Comparison of ENCODE assay signal across 16 cellular contexts in the genomic region with DNA sequence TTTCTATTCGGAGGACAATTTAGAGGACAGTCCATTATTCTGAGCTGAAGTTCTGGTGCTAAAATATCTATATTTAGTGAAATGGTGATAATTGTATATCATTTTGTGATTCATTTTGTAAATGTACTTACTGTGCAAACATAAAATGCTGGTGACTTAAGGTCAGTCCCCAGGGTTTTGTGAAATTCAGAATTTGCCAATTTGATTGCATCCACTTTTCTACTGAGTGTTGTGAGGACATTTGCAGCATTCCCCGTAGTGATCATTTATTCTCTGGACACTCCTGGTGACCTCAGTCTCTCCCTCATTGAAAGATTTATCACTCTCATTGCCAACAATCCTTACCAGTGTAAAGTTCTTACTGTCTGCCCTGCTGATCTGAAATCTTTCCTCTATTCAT.
"Had no signal": no experiment of that assay in that cellular context is flagged by ENCODE, and none has a peak within 500 bp of the region (broad histone marks: within the 10 kb centered on the region; RNA-seq: fewer than 3 reads in every experiment).

No MANE protein-coding gene starts in this region.

- H3K27me3 ChIP-seq: esophagus squamous epithelium, heart left ventricle, left lung, neural progenitor cell, ovary, right atrium auricular region, tibial artery, upper lobe of left lung, vagina had no signal

- DNase-seq: esophagus squamous epithelium; heart left ventricle; hypothalamus; kidney glomerular epithelial cell; left lung; lower lobe of right lung; nucleus accumbens; ovary; stimulated activated CD4-positive, alpha-beta T cell treated with anti-CD3 and anti-CD28 coated beads, Interleukin-2, amount 100 ng/mL, for 48 hours; tibial artery; upper lobe of left lung had no signal

- ATAC-seq: heart left ventricle; left lung; lower lobe of right lung; stimulated activated effector memory CD8-positive, alpha-beta T cell treated with anti-CD3 and anti-CD28 coated beads, Interleukin-12 subunit alpha, Interleukin-12 subunit beta, amount 100 ng/mL, for 72 hours had no signal

- H3K9me3 ChIP-seq: esophagus squamous epithelium, heart left ventricle, left lung, lower lobe of right lung, ovary, right atrium auricular region, tibial artery, upper lobe of left lung, vagina had no signal

- H3K4me3 ChIP-seq: esophagus squamous epithelium, heart left ventricle, left lung, lower lobe of right lung, neural progenitor cell, ovary, right atrium auricular region, smooth muscle cell, tibial artery, upper lobe of left lung, vagina had no signal

- H3K36me3 ChIP-seq: esophagus squamous epithelium, heart left ventricle, left lung, lower lobe of right lung, neural progenitor cell, ovary, right atrium auricular region, tibial artery, upper lobe of left lung, vagina had no signal

- H3K4me1 ChIP-seq: heart left ventricle, left lung, lower lobe of right lung, right atrium auricular region, tibial artery, upper lobe of left lung had no signal

- H3K9ac ChIP-seq: neural progenitor cell had no signal

- H3K27ac ChIP-seq: esophagus squamous epithelium, heart left ventricle, left lung, lower lobe of right lung, neural progenitor cell, ovary, right atrium auricular region, tibial artery, upper lobe of left lung, vagina had no signal

- H2AFZ ChIP-seq: neural progenitor cell had no signal

- H3K4me2 ChIP-seq: neural progenitor cell, smooth muscle cell had no signal
